Comparison of ENCODE assay signal across 8 cellular contexts in the genomic region with DNA sequence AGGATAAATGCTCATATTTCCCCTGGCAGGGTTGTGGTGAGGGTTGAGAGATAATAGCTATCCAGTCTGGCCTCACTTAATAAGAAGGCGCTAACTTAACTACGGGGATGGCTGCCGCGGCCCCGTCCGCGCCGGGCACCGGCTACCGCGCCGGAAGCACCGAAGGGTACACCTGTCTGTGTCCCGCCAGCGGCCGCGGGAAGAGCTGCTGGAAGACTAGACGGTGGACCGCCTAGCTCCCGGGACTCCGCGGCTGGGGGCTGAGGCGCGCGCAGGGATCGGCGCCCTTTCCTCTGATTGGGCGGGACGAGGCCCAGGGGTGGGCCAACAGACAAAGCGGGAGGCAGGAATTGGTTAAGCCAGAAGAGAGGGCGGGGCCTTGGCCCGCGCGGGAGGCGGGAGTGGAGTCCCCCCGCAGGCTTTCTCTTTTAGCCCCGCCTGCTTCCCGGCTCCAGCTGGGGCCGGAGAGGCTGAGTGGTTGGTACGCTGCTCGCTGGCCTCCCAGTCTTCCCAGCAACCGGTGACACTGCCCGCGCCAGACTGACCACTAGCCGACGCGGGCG. TPM values are rescaled to one million over a fixed set of nuclear protein-coding genes. Genes with fewer than 3 reads are reported as not detected.
DNase-seq lines count a peak whose midpoint lies in the region; ATAC-seq and TF ChIP-seq lines count a peak whose summit lies in the region.

A gene (plus strand): TSS at position 431 of the 563 bp plus-strand sequence. CDS start 9,051 bp downstream, outside the sequence.

- H3K79me2 ChIP-seq in PC-3 (ENCODE audit: low read length), result peaks cover 40% of the 10 kb centered on the region

- H3K36me3 ChIP-seq in PC-3 (ENCODE audit: low read depth, low read length), result no peaks in the 10 kb centered on the region; the same call in 1 of the 2 replicates

- peak; percentile 85 for ATAC-seq in GM21717 (IDR thresholded peaks at IDR 0.05; ENCODE audit: unreplicated experiment)
- ATAC-seq in PC-3, result peak; percentile 84

- peak; percentile 99 for DNase-seq in DMS53 (lab: John Stamatoyannopoulos, UW)
- peak; percentile 89 for DNase-seq in Jurkat, Clone E6-1 (ENCODE audit: low read depth, low spot score)
- DNase-seq in PC-3, result peak; percentile 100
- peak; percentile 90 for DNase-seq in activated T-cell treated with anti-CD3 and anti-CD28 coated beads for 4 hours
- peak; percentile 98 for DNase-seq in epithelial cell of esophagus (ENCODE audit: low read depth)
- peak; percentile 98 for DNase-seq in mucosa of gallbladder (ENCODE audit: low spot score)
- DNase-seq in stimulated activated CD8-positive, alpha-beta memory T cell treated with anti-CD3 and anti-CD28 coated beads, Interleukin-4, amount 100 ng/mL, for 24 hours (ENCODE audit: low read depth), result peak; percentile 90

- peak within 1 kb of the TSS; percentile 91 for H3K4me2 ChIP-seq in PC-3 (ENCODE audit: low read length)

- peak within 1 kb of the TSS; percentile 75 for H3K27ac ChIP-seq in PC-3 (ENCODE audit: low read length)

- peaks cover 20% of the 10 kb centered on the region for H3K4me1 ChIP-seq in PC-3 (ENCODE audit: insufficient read depth, low read length)

- no TSS peak for BruUV-seq in PC-3 (replicated peaks; lab: Mats Ljungman, UMichigan)

- peak within 1 kb of the TSS; percentile 86 for H3K9ac ChIP-seq in PC-3 (ENCODE audit: low read length)

- H2AFZ ChIP-seq in PC-3 (ENCODE audit: low read length), result peak within 1 kb of the TSS; percentile 86

- no peaks in the 10 kb centered on the region for H4K20me1 ChIP-seq in PC-3 (ENCODE audit: low read length)

- peak within 1 kb of the TSS; percentile 84 for H3K4me3 ChIP-seq in Jurkat, Clone E6-1 (ENCODE audit: low read length)
- H3K4me3 ChIP-seq in PC-3 (ENCODE audit: low read length), result peak within 1 kb of the TSS; percentile 77
- peak within 1 kb of the TSS; percentile 87 for H3K4me3 ChIP-seq in epithelial cell of esophagus (ENCODE audit: low read length)

- no peaks in the 10 kb centered on the region for H3F3A ChIP-seq in PC-3 (ENCODE audit: low read length, unreplicated experiment)

- no peaks in the 10 kb centered on the region for H3K27me3 ChIP-seq in PC-3 (ENCODE audit: low read length)

- TF ChIP-seq CTCF in PC-3 (conservative IDR thresholded peaks at IDR 0.05; ENCODE audit: low read depth, low read length), result no peak
- no peak for TF ChIP-seq CTCF in epithelial cell of esophagus (IDR thresholded peaks at IDR 0.05; ENCODE audit: insufficient read depth, low read depth, low read length, missing control alignments)

- CTCF ChIA-PET in PC-3 (lab: Charles Lee), result interaction anchor here (0.7 to 1.2 kb wide), 2 partner anchors 12 to 69 kb away, joined by 4 to 12 read pairs; a partner anchor contains a TSS

- H3K9me3 ChIP-seq in PC-3 (ENCODE audit: low read length), result no peaks in the 10 kb centered on the region

- intact Hi-C loops in PC-3 (cut with micrococcal nuclease), result loop anchor here (1.0 kb wide), 3 partner anchors 12 to 35 kb away; no protein-coding TSS in a partner anchor

- H3K9me2 ChIP-seq in PC-3 (replicated peaks; ENCODE audit: low read length), result no peaks in the 10 kb centered on the region

- POLR2A ChIA-PET in PC-3 (lab: Charles Lee; ENCODE audit: unreplicated experiment), result interaction anchor here (0.6 to 1.4 kb wide), 6 partner anchors 9 to 89 kb away, joined by 3 to 53 read pairs (median 4); a partner anchor contains a TSS

RNA-seq across cellular contexts. Expression of the gene that starts here (rescaled TPM):
- polyA plus RNA-seq in Jurkat, Clone E6-1 (2012; ENCODE audit: insufficient read depth, insufficient read length), result 36.6 TPM
- total RNA-seq in PC-3 (2014; rRNA removed), result 83.9 and 89.4 TPM in 2 replicates
- 41.6 TPM for total RNA-seq in mucosa of gallbladder

Comparison
In these comparisons a context has a peak if more than half of its experiments do, and no peak if none do; other contexts are left out.
1. Peak in every context shown above with its lines: DNase-seq, ATAC-seq, H3K4me3 ChIP-seq and H3K27ac ChIP-seq.